ENCODE assay signal across 24 cellular contexts in genomic region chr1:20689645-20690056, GRCh38. TPM values are rescaled to one million over a fixed set of nuclear protein-coding genes. Genes with fewer than 3 reads are reported as not detected.
"Had no signal": no experiment of that assay in that cellular context is flagged by ENCODE, and none has a peak within 500 bp of the region (broad histone marks: within the 10 kb centered on the region; RNA-seq: fewer than 3 reads in every experiment).

No MANE protein-coding gene starts in this region.

- H3K9ac ChIP-seq: SK-N-SH had no signal

- H3K36me3 Mint-ChIP-seq: T-cell had no signal

- H3K9me3 ChIP-seq: SK-N-SH had no signal

- H3K27ac Mint-ChIP-seq: T-cell had no signal

- H3K4me3 Mint-ChIP-seq: T-cell had no signal

- ATAC-seq: T-cell had no signal

- FAIRE-seq: HTR-8/SVneo, RCC 7860 had no signal

- H3K4me1 Mint-ChIP-seq: T-cell had no signal

- H3K27ac ChIP-seq: HL-60, RWPE1 had no signal

- H3K9me2 ChIP-seq: SK-N-SH had no signal

- H3K4me2 ChIP-seq: SK-N-SH had no signal

- H3K9me3 Mint-ChIP-seq: T-cell had no signal

- DNase-seq: Kasumi-1, KG1, MV-4-11, NCI-H1092, NCI-H1105 treated with DMSO at 0.1 percent for 48 hours, NCI-H1417 treated with DMSO at 0.1 percent for 48 hours, NCI-H146, NCI-H1694 treated with DMSO at 0.1 percent for 48 hours, NCI-H1930, NCI-H2081, NCI-H2107, NCI-H2227 treated with DMSO at 0.1 percent for 48 hours, NCI-H524, NCI-H69, NCI-H774, SHP77, SK-N-SH, SW 1271, T-cell had no signal

RNA-seq across cellular contexts. Expression of gene KIF17, which starts 28.2 kb away (rescaled TPM):
- total RNA-seq: SK-MEL-5, T-cell had no signal
